16 cellular contexts compared by ENCODE assay signal in the genomic region with DNA sequence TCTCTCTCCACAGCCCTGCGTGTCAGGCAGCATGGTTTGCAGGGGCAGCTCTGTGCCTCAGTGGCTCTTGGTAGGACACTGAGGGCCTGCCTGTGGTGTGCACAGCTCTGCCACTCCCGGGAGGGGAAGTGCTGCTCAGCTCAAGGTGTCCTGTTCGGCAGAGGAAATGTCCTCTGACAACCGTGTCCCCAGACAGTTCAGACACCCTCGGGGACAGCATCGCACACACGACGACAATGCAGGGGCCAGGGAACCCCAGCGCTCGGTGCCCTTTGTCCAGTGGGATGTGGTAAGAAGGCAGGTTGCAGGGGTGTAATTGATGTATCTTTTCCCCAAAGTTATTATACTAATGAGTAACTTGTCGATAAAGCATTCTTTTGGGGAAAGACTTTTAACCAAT. TPM values are rescaled to one million over a fixed set of nuclear protein-coding genes. Genes with fewer than 3 reads are reported as not detected.
DNase-seq lines count a peak whose midpoint lies in the region; ATAC-seq lines count a peak whose summit lies in the region.
"Had no signal": no experiment of that assay in that cellular context is flagged by ENCODE, and none has a peak within 500 bp of the region (broad histone marks: within the 10 kb centered on the region; RNA-seq: fewer than 3 reads in every experiment).

No MANE protein-coding gene starts in this region.

- no peak for ATAC-seq in left ventricle myocardium superior
- ATAC-seq in stimulated activated effector memory CD8-positive, alpha-beta T cell treated with anti-CD3 and anti-CD28 coated beads, Interleukin-12 subunit alpha, Interleukin-12 subunit beta, amount 100 ng/mL, for 72 hours: no peak

- H3K36me3 Mint-ChIP-seq in stimulated activated effector memory CD8-positive, alpha-beta T cell treated with anti-CD3 and anti-CD28 coated beads, Interleukin-12 subunit alpha, Interleukin-12 subunit beta, amount 100 ng/mL, for 72 hours: peaks cover 100% of the 10 kb centered on the region

- H3K27ac Mint-ChIP-seq in stimulated activated effector memory CD8-positive, alpha-beta T cell treated with anti-CD3 and anti-CD28 coated beads, Interleukin-12 subunit alpha, Interleukin-12 subunit beta, amount 100 ng/mL, for 72 hours: peak overlapping the region; percentile 56
- H3K27ac Mint-ChIP-seq: B cell; CD4-positive, alpha-beta memory T cell; H9 had no signal

- H3K4me3 Mint-ChIP-seq in stimulated activated effector memory CD8-positive, alpha-beta T cell treated with anti-CD3 and anti-CD28 coated beads, Interleukin-12 subunit alpha, Interleukin-12 subunit beta, amount 100 ng/mL, for 72 hours: no peak overlapping the region
- H3K4me3 Mint-ChIP-seq: B cell; CD4-positive, alpha-beta memory T cell; H9 had no signal

- DNase-seq in left ventricle myocardium superior (peak; percentile 5), cardiac septum (ENCODE audit: low spot score) (no peak), NCI-H128 (lab: John Stamatoyannopoulos, UW; ENCODE audit: unreplicated experiment) (no peak)
- DNase-seq in stimulated activated effector memory CD8-positive, alpha-beta T cell treated with anti-CD3 and anti-CD28 coated beads, Interleukin-12 subunit alpha, Interleukin-12 subunit beta, amount 100 ng/mL, for 72 hours (ENCODE audit: low spot score in 2 of 2): no peak
- DNase-seq in effector CD4-positive, alpha-beta T cell: no peak
- no peak for DNase-seq in stimulated activated CD4-positive, alpha-beta T cell treated with anti-CD3 and anti-CD28 coated beads, Interleukin-12 subunit alpha, Interleukin-12 subunit beta, amount 100 ng/mL, for 4 hours
- DNase-seq: CD4-positive, alpha-beta memory T cell; COR-L47; DMS153; DMS79 treated with DMSO at 0.1 percent for 48 hours; EL; GOT3; H9 had no signal

- no peaks in the 10 kb centered on the region for H3K9me3 Mint-ChIP-seq in stimulated activated effector memory CD8-positive, alpha-beta T cell treated with anti-CD3 and anti-CD28 coated beads, Interleukin-12 subunit alpha, Interleukin-12 subunit beta, amount 100 ng/mL, for 72 hours
- H3K9me3 Mint-ChIP-seq: CD4-positive, alpha-beta memory T cell; H9 had no signal

- H3K27ac ChIP-seq in layer of hippocampus (ENCODE audit: low read depth, low read length): peak overlapping the region; percentile 30
- H3K27ac ChIP-seq: C4-2B had no signal

- H3K4me1 Mint-ChIP-seq in stimulated activated effector memory CD8-positive, alpha-beta T cell treated with anti-CD3 and anti-CD28 coated beads, Interleukin-12 subunit alpha, Interleukin-12 subunit beta, amount 100 ng/mL, for 72 hours: peaks cover 21% of the 10 kb centered on the region
- H3K4me1 Mint-ChIP-seq: H9 had no signal

- no peaks in the 10 kb centered on the region for H3K27me3 ChIP-seq in layer of hippocampus (ENCODE audit: control insufficient read depth, insufficient read depth, low read length)

- intact Hi-C loops in left ventricle myocardium superior (cut with micrococcal nuclease): no loop called here
- intact Hi-C loops in cardiac septum (cut with DNase I): no loop called here

RNA-seq across cellular contexts. Expression of a gene that starts 14.2 kb away (rescaled TPM):
- total RNA-seq in left ventricle myocardium superior (26.1 TPM), cardiac septum (31.4 TPM)

RNA-seq across cellular contexts. Expression of a gene that starts 36.8 kb away (rescaled TPM):
- total RNA-seq in left ventricle myocardium superior (33.7 TPM), cardiac septum (26.1 TPM)
